ENCODE assay signal across 8 cellular contexts in the genomic region with DNA sequence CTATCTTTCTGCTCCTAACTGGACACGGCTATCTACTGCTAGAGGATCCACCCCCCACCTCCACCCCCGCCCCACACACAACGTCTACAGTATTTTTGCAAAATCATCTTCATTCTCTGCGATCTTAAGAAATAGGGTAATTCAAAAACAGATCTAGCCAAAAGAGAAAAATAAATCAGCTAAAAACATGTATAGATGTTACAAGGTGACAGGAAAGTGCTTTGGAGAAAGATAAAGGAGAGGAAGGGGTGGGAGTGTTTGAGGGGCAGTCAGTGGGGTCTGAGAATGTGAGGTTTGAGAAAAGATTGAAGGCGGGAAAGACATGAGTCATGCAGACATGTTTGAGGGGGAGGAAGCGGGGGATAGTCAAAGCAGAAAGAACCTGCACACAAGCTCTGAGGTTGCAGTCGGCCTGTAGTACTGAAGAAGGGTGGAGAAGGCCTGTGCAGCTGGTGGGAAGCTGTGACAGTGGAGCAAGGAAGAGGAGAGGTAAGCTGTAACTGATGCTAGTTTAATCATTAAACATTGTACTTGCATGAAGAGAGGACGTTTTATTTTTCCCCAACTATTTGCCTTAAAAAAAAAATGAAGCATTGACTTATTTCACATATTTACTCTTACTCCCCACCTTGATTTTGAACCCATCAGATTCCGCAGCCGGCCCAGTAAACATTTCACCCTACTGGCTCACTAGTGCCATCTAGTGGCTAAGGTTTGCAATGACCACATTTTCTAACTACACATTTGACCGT.
A peak's percentile ranks its signal among the peaks of the same experiment; 100 is the strongest.
DNase-seq lines count a peak whose midpoint lies in the region; ATAC-seq and TF ChIP-seq lines count a peak whose summit lies in the region.

No MANE protein-coding gene starts in this region.

- TF ChIP-seq CTCF in omental fat pad (IDR thresholded peaks at IDR 0.05): peak in 1 of 3 donors; percentile 23

- DNase-seq in DMS114 treated with DMSO at 0.1 percent for 48 hours (lab: John Stamatoyannopoulos, UW; ENCODE audit: unreplicated experiment) (peak; percentile 33), NOMO-1 treated with DMSO at 0.1 percent for 48 hours (lab: John Stamatoyannopoulos, UW; ENCODE audit: unreplicated experiment) (peak; percentile 52), fibroblast of the conjunctiva (ENCODE audit: low read depth) (peak; percentile 10), omental fat pad (ENCODE audit: low spot score) (peak; percentile 73), GF-D8 (lab: John Stamatoyannopoulos, UW) (no peak)
- peak; percentile 21 for DNase-seq in activated T-cell treated with anti-CD3 and anti-CD28 coated beads, Interleukin-2, amount 50 U/mL, for 1 hour

- ATAC-seq in GM19438 (IDR thresholded peaks at IDR 0.05; ENCODE audit: low read depth, unreplicated experiment): peak; percentile 94
- peak; percentile 65 for ATAC-seq in HG03469 (IDR thresholded peaks at IDR 0.05; ENCODE audit: unreplicated experiment)
- ATAC-seq in omental fat pad (ENCODE audit: low FRiP score): peak; percentile 71
